8 cellular contexts compared by ENCODE assay signal in genomic region chr1:230104395-230105244, GRCh38. TPM values are rescaled to one million over a fixed set of nuclear protein-coding genes. Genes with fewer than 3 reads are reported as not detected.
DNase-seq lines count a peak whose midpoint lies in the region; ATAC-seq and TF ChIP-seq lines count a peak whose summit lies in the region.

No MANE protein-coding gene starts in this region.

- H3K4me3 ChIP-seq in GM12865 (ENCODE audit: low read depth, low read length) (peak overlapping the region; percentile 14), right lobe of liver (peak overlapping the region in 2 of 3 donors; percentile 12 to 22)

- peak; percentile 83 for TF ChIP-seq POLR2A in right lobe of liver (IDR thresholded peaks at IDR 0.05)

- H3K36me3 ChIP-seq in right lobe of liver = no peaks in the 10 kb centered on the region

- 24% methylated on average over 13 of the region's 19 CpGs for WGBS in right lobe of liver (ENCODE audit: insufficient coverage, low coverage, low lambda C conversion rate, missing lambda C conversion rate)

- no peaks in the 10 kb centered on the region for H3K27me3 ChIP-seq in right lobe of liver

- DNase-seq in GM12865 (ENCODE audit: low read depth) (peak; percentile 88), NCI-H2029 (lab: John Stamatoyannopoulos, UW) (peak; percentile 91), cerebellum (ENCODE audit: low spot score) (peak; percentile 44), right lobe of liver (peak; percentile 93 to 97 (median 94))
- DNase-seq in activated CD4-positive, alpha-beta T cell treated with anti-CD3 and anti-CD28 coated beads for 1 hour = peak; percentile 45
- DNase-seq in stimulated activated CD4-positive, alpha-beta T cell treated with anti-CD3 and anti-CD28 coated beads, Interleukin-4, amount 100 ng/mL, for 4 hours = peak; percentile 75 to 80

- peak overlapping the region; percentile 28 to 84 (median 77) for H3K27ac ChIP-seq in right lobe of liver

- ATAC-seq in HG02678 (IDR thresholded peaks at IDR 0.05; ENCODE audit: unreplicated experiment) (peak; percentile 56), right lobe of liver (peak; percentile 67 to 81 (median 78)), GM18519 (IDR thresholded peaks at IDR 0.05; ENCODE audit: low FRiP score, unreplicated experiment) (no peak)

- intact Hi-C loops in right lobe of liver (cut with DNase I) = loop anchor here in 1 of 2 donors (10.0 kb wide), 1 partner anchor 50 kb away; no protein-coding TSS in a partner anchor

- peaks cover 0 to 54% (median 28%) of the 10 kb centered on the region in 4 donors for H3K4me1 ChIP-seq in right lobe of liver

- no peak for TF ChIP-seq CTCF in GM12865 (IDR thresholded peaks at IDR 0.05; ENCODE audit: insufficient read depth, low read depth, low read length, missing control alignments)
- TF ChIP-seq CTCF in right lobe of liver (IDR thresholded peaks at IDR 0.05) = peak in 1 of 4 donors; percentile 25

- no peaks in the 10 kb centered on the region for H3K9me3 ChIP-seq in right lobe of liver

RNA-seq across cellular contexts. Expression of gene GALNT2, which starts 37.6 kb away (rescaled TPM):
- total RNA-seq in cerebellum (42.6 TPM), right lobe of liver (100 to 1,000 TPM in 4 of 6 experiments, 10 to 100 TPM in 2; 58.0 to 152 (median 131) TPM)

Comparison
In these comparisons a context has a peak if more than half of its experiments do, and no peak if none do; other contexts are left out.
1. DNase-seq: peak in every context shown above with its lines; median percentile 94 in right lobe of liver; 91 in NCI-H2029; 88 in GM12865; 78 in stimulated activated CD4-positive, alpha-beta T cell treated with anti-CD3 and anti-CD28 coated beads, Interleukin-4, amount 100 ng/mL, for 4 hours; 45 in activated CD4-positive, alpha-beta T cell treated with anti-CD3 and anti-CD28 coated beads for 1 hour; 44 in cerebellum.